Comparison of ENCODE assay signal across 2 cellular contexts in genomic region chr6:78505178-78505577, GRCh38.
TF ChIP-seq lines count a peak whose summit lies in the region.

No MANE protein-coding gene starts in this region.

TF ChIP-seq in IMR-90, 13 proteins besides CTCF, POLR2A, EP300 and RAD21:
- TF ChIP-seq RFX5 (IDR thresholded peaks at IDR 0.05; ENCODE audit: low read depth, low read length) (no peak), SMC3 (IDR thresholded peaks at IDR 0.05; ENCODE audit: low read depth, low read length) (no peak), BHLHE40 (IDR thresholded peaks at IDR 0.05; ENCODE audit: low read depth, low read length) (no peak), CEBPB (IDR thresholded peaks at IDR 0.05; ENCODE audit: low read depth, low read length) (no peak), CHD1 (IDR thresholded peaks at IDR 0.05; ENCODE audit: low read depth, low read length) (no peak), MAFK (IDR thresholded peaks at IDR 0.05; ENCODE audit: low read depth, low read length) (no peak), MXI1 (IDR thresholded peaks at IDR 0.05; ENCODE audit: borderline replicate concordance, low read depth, low read length) (no peak), MAZ (IDR thresholded peaks at IDR 0.05; ENCODE audit: borderline replicate concordance, low read depth, low read length) (no peak), RCOR1 (IDR thresholded peaks at IDR 0.05; ENCODE audit: insufficient replicate concordance, low read length) (no peak), USF2 (IDR thresholded peaks at IDR 0.05; ENCODE audit: low read depth, low read length) (no peak), ELK1 (IDR thresholded peaks at IDR 0.05; ENCODE audit: borderline replicate concordance, low read depth, low read length) (no peak), FOS (IDR thresholded peaks at IDR 0.05; ENCODE audit: low read depth, low read length) (no peak)
TF ChIP-seq in IMR-90: peak in this region for 0.

TF ChIP-seq in SK-N-SH treated with all-trans-retinoic acid at 6 μM for 48 hours, 23 proteins besides CTCF, POLR2A, EP300 and RAD21:
- TF ChIP-seq OSR1 (CRISPR knock-in tag; IDR thresholded peaks at IDR 0.05) (no peak), TCF4 (CRISPR knock-in tag; IDR thresholded peaks at IDR 0.05; ENCODE audit: borderline replicate concordance) (no peak), POU6F1 (CRISPR knock-in tag; IDR thresholded peaks at IDR 0.05; ENCODE audit: borderline replicate concordance, low read depth) (no peak), ZFP3 (CRISPR knock-in tag; IDR thresholded peaks at IDR 0.05) (no peak), PPARA (CRISPR knock-in tag; IDR thresholded peaks at IDR 0.05; ENCODE audit: borderline replicate concordance) (no peak), ESRRG (CRISPR knock-in tag; IDR thresholded peaks at IDR 0.05) (no peak), ZNF70 (CRISPR knock-in tag; IDR thresholded peaks at IDR 0.05) (no peak), CREB5 (CRISPR knock-in tag; IDR thresholded peaks at IDR 0.05; ENCODE audit: low read depth) (no peak), ISL1 (CRISPR knock-in tag; IDR thresholded peaks at IDR 0.05) (no peak), CSDC2 (CRISPR knock-in tag; IDR thresholded peaks at IDR 0.05) (no peak), ARNTL (CRISPR knock-in tag; IDR thresholded peaks at IDR 0.05; ENCODE audit: borderline replicate concordance, low read depth) (no peak), TOX (CRISPR knock-in tag; IDR thresholded peaks at IDR 0.05; ENCODE audit: borderline replicate concordance) (no peak), BACH2 (CRISPR knock-in tag; IDR thresholded peaks at IDR 0.05; ENCODE audit: borderline replicate concordance) (no peak), SNAI2 (CRISPR knock-in tag; IDR thresholded peaks at IDR 0.05) (no peak), RARB (CRISPR knock-in tag; IDR thresholded peaks at IDR 0.05) (no peak)
- TF ChIP-seq, protein P1, sequence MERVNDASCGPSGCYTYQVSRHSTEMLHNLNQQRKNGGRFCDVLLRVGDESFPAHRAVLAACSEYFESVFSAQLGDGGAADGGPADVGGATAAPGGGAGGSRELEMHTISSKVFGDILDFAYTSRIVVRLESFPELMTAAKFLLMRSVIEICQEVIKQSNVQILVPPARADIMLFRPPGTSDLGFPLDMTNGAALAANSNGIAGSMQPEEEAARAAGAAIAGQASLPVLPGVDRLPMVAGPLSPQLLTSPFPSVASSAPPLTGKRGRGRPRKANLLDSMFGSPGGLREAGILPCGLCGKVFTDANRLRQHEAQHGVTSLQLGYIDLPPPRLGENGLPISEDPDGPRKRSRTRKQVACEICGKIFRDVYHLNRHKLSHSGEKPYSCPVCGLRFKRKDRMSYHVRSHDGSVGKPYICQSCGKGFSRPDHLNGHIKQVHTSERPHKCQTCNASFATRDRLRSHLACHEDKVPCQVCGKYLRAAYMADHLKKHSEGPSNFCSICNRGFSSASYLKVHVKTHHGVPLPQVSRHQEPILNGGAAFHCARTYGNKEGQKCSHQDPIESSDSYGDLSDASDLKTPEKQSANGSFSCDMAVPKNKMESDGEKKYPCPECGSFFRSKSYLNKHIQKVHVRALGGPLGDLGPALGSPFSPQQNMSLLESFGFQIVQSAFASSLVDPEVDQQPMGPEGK (CRISPR knock-in tag; IDR thresholded peaks at IDR 0.05; ENCODE audit: borderline replicate concordance) = no peak
